ENCODE assay signal across 1 cellular context in the genomic region with DNA sequence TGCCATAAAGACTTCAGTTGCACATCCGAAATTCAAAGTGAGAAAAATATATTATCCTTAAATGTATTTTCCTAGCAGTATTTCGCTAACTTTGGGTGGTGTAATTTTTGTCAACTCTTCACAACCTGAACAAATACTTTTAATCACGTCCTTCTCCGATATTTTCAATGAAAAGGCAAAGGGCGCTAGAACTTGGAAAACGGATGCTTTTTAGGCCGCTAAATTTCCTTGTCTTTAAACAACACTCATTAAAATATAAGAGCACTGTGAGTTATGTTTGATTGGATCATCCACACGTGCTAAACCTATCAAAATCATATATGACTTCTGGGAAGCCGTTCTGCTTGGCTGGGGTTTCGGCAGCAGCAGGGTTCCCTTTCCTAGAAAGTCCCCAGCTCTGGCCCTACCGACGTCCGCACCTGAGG.
TF ChIP-seq lines count a peak whose summit lies in the region.

No MANE protein-coding gene starts in this region.

TF ChIP-seq in IMR-90, 13 proteins besides CTCF, POLR2A, EP300 and RAD21 (continued from another document):
- no peak for TF ChIP-seq FOS (IDR thresholded peaks at IDR 0.05; ENCODE audit: low read depth, low read length)
- TF ChIP-seq MAFK (IDR thresholded peaks at IDR 0.05; ENCODE audit: low read depth, low read length): no peak
- TF ChIP-seq MXI1 (IDR thresholded peaks at IDR 0.05; ENCODE audit: borderline replicate concordance, low read depth, low read length): no peak
- no peak for TF ChIP-seq CHD1 (IDR thresholded peaks at IDR 0.05; ENCODE audit: low read depth, low read length)
- no peak for TF ChIP-seq SMC3 (IDR thresholded peaks at IDR 0.05; ENCODE audit: low read depth, low read length)
- TF ChIP-seq, protein P1, sequence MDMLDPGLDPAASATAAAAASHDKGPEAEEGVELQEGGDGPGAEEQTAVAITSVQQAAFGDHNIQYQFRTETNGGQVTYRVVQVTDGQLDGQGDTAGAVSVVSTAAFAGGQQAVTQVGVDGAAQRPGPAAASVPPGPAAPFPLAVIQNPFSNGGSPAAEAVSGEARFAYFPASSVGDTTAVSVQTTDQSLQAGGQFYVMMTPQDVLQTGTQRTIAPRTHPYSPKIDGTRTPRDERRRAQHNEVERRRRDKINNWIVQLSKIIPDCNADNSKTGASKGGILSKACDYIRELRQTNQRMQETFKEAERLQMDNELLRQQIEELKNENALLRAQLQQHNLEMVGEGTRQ (IDR thresholded peaks at IDR 0.05; ENCODE audit: low read depth, low read length): no peak
- no peak for TF ChIP-seq RFX5 (IDR thresholded peaks at IDR 0.05; ENCODE audit: low read depth, low read length)
- TF ChIP-seq NFE2L2 (IDR thresholded peaks at IDR 0.05; ENCODE audit: low read depth, low read length): no peak
- TF ChIP-seq, protein P2, sequence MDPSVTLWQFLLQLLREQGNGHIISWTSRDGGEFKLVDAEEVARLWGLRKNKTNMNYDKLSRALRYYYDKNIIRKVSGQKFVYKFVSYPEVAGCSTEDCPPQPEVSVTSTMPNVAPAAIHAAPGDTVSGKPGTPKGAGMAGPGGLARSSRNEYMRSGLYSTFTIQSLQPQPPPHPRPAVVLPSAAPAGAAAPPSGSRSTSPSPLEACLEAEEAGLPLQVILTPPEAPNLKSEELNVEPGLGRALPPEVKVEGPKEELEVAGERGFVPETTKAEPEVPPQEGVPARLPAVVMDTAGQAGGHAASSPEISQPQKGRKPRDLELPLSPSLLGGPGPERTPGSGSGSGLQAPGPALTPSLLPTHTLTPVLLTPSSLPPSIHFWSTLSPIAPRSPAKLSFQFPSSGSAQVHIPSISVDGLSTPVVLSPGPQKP (IDR thresholded peaks at IDR 0.05; ENCODE audit: borderline replicate concordance, low read depth, low read length): no peak
